In the genomic region with DNA sequence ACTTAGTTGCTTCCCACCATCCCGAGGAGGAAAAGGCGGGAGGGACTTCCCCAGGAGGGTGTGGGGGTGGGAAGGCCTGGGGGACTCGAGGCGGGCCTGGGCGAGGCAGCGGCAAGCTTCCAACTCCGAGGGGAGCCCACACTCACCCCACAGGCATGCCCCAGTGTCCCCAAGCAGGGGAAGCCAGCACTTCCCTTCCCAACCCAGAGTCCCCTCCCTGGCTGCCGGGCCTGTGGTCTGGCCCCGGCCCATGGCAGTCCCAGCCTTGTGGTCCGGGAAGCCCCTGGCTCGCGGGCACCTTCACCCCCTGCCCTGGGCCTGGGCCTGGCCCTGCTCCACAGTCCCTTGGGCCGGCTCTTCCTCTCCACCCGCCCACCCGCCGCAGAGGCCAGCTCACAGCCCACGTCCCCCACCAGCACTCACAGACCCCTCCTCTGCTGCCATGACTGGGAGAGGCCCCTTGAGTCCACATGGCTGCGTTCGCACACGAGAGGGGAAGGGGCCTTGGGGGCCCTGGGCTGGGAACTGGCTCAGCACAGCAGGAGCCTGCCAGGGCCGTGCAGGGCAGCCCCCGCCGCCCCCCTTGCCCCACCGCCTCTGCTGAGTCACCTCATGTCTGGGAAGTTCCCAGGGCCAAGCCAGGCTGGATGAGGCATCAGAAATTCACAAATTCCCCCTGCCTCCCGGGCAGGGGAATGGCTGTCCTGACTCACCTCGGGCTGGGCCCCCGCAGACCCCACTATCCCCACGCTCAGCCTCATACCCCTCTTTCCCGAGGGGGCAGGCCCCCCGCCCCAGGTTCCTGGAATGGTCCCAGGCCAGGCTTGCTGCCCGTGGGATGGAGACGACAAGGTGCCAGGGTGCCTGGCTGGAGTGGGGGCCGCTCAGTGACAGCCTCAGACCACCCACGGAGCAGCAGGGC, we compare ENCODE assay signal across 9 cellular contexts. TPM values are rescaled to one million over a fixed set of nuclear protein-coding genes. Genes with fewer than 3 reads are reported as not detected.
DNase-seq lines count a peak whose midpoint lies in the region; ATAC-seq, FAIRE-seq and TF ChIP-seq lines count a peak whose summit lies in the region.
"Had no signal": no experiment of that assay in that cellular context is flagged by ENCODE, and none has a peak within 500 bp of the region (broad histone marks: within the 10 kb centered on the region; RNA-seq: fewer than 3 reads in every experiment).

No MANE protein-coding gene starts in this region.

- H3K79me2 ChIP-seq in HCT116 (ENCODE audit: insufficient read depth, low read length) = peaks cover 17% of the 10 kb centered on the region

- no peaks in the 10 kb centered on the region for H3K9me2 ChIP-seq in HCT116 (ENCODE audit: insufficient read depth)

- POLR2A ChIA-PET in HCT116 (lab: Charles Lee) = interaction anchor here (1.0 to 1.9 kb wide), 3 partner anchors 28 to 89 kb away, joined by 3 to 9 read pairs (median 7); partner anchors contain the start of genes ACTG1 and BAHCC1
- POLR2A ChIA-PET in CD8-positive, alpha-beta memory T cell (lab: Charles Lee) = no interaction called here

- H3K27me3 ChIP-seq in HCT116 (ENCODE audit: insufficient read depth, low read length) (no peaks in the 10 kb centered on the region), small intestine (ENCODE audit: control insufficient read depth in 2 of 2, insufficient read depth in 2 of 2, low read length in 2 of 2) (no peaks in the 10 kb centered on the region)
- H3K27me3 ChIP-seq in CD8-positive, alpha-beta memory T cell (ENCODE audit: insufficient read depth, low read length, poor library complexity, severe bottlenecking) = peaks cover 15% of the 10 kb centered on the region

- BruUV-seq in HCT116 (replicated peaks; lab: Mats Ljungman, UMichigan) = no TSS peak

- TF ChIP-seq POLR2A in HCT116 (IDR thresholded peaks at IDR 0.05; ENCODE audit: borderline replicate concordance, extremely low read depth, insufficient read depth, insufficient read length) = no peak

- H3K4me1 ChIP-seq in HCT116 (ENCODE audit: control insufficient read depth in 1 of 2, insufficient read depth in 2 of 2, low read length in 2 of 2) (peaks cover 50 to 69% of the 10 kb centered on the region in 2 experiments), small intestine (ENCODE audit: control insufficient read depth in 2 of 2, insufficient read depth in 1 of 2, low read depth in 1 of 2, low read length in 1 of 2) (peaks cover 0 to 4% of the 10 kb centered on the region in 2 donors)
- peaks cover 4% of the 10 kb centered on the region for H3K4me1 ChIP-seq in CD8-positive, alpha-beta memory T cell (ENCODE audit: insufficient read depth, low read length)

- H4K20me1 ChIP-seq in HCT116 (ENCODE audit: insufficient read depth) = no peaks in the 10 kb centered on the region

- H3K4me3 Mint-ChIP-seq in activated naive CD8-positive, alpha-beta T cell treated with anti-CD3 and anti-CD28 coated beads, Interleukin-2, amount 50 U/mL, for 24 hours = no peak overlapping the region
- H3K4me3 Mint-ChIP-seq in CD8-positive, alpha-beta memory T cell = no peak overlapping the region

- H3K9me3 ChIP-seq in HCT116 (ENCODE audit: control insufficient read depth in 1 of 2, insufficient read depth in 1 of 2, low read depth in 1 of 2, low read length in 2 of 2) (peaks cover 0 to 18% of the 10 kb centered on the region in 2 experiments; a peak in 1 of 4 replicates), small intestine (ENCODE audit: control insufficient read depth, low read depth) (no peaks in the 10 kb centered on the region)
- no peaks in the 10 kb centered on the region for H3K9me3 ChIP-seq in CD8-positive, alpha-beta memory T cell (ENCODE audit: low read length)

- in situ Hi-C loops in astrocyte of the spinal cord (cut with HindIII; ENCODE audit: low sequenced_read_pairs) = no loop called here

- H3K27ac ChIP-seq in HCT116 (ENCODE audit: low read depth, low read length) (peak overlapping the region; percentile 84), small intestine (ENCODE audit: low read depth in 1 of 2, low read length in 1 of 2) (peak overlapping the region in 1 of 2 donors; percentile 77)
- H3K27ac ChIP-seq in CD8-positive, alpha-beta memory T cell (ENCODE audit: low read depth, low read length) = no peak overlapping the region

- no peak overlapping the region for H2AFZ ChIP-seq in HCT116 (ENCODE audit: low read depth, low read length, poor library complexity, severe bottlenecking)

- no peak for TF ChIP-seq CTCF in HCT116 (IDR thresholded peaks at IDR 0.05 in 2 of 3, conservative IDR thresholded peaks at IDR 0.05 in 1 of 3; ENCODE audit: borderline replicate concordance in 1 of 3, insufficient read depth in 1 of 3, low read depth in 2 of 3, low read length in 2 of 3)
- no peak for TF ChIP-seq CTCF in astrocyte of the spinal cord (IDR thresholded peaks at IDR 0.05; ENCODE audit: low read depth, low read length)

- intact Hi-C loops in HCT116 (cut with micrococcal nuclease) = loop anchor here (2.0 kb wide), 1 partner anchor 28 kb away; the partner anchor contains the start of gene BAHCC1

- peak; percentile 60 for ATAC-seq in HCT116
- no peak for ATAC-seq in activated naive CD8-positive, alpha-beta T cell treated with anti-CD3 and anti-CD28 coated beads, Interleukin-2, amount 50 U/mL, for 24 hours
- ATAC-seq: left colon had no signal

- H3K9me3 Mint-ChIP-seq in activated naive CD8-positive, alpha-beta T cell treated with anti-CD3 and anti-CD28 coated beads, Interleukin-2, amount 50 U/mL, for 24 hours = no peaks in the 10 kb centered on the region
- no peaks in the 10 kb centered on the region for H3K9me3 Mint-ChIP-seq in CD8-positive, alpha-beta memory T cell

- H3K27ac Mint-ChIP-seq in activated naive CD8-positive, alpha-beta T cell treated with anti-CD3 and anti-CD28 coated beads, Interleukin-2, amount 50 U/mL, for 24 hours = no peak overlapping the region
- no peak overlapping the region for H3K27ac Mint-ChIP-seq in CD8-positive, alpha-beta memory T cell

- FAIRE-seq in small intestine (lab: Jason Lieb, UNC) = no peak

- WGBS in small intestine, 3 donors = 38 to 73% (median 61%) methylated on average over 23 to 34 of the region's 34 CpGs

- CTCF ChIA-PET in HCT116 (lab: Charles Lee) = interaction anchor here (0.7 to 1.1 kb wide), 2 partner anchors 21 to 28 kb away, joined by 3 read pairs; partner anchors contain the start of gene BAHCC1
- CTCF ChIA-PET in CD8-positive, alpha-beta memory T cell (lab: Charles Lee) = no interaction called here

- peak overlapping the region; percentile 98 for H3K4me2 ChIP-seq in HCT116 (ENCODE audit: low read length)

- peak overlapping the region; percentile 40 to 57 for H3K4me3 ChIP-seq in HCT116 (replicated peaks in 1 of 2; ENCODE audit: low read depth in 1 of 2, low read length in 2 of 2)
- no peak overlapping the region for H3K4me3 ChIP-seq in astrocyte of the spinal cord (ENCODE audit: low read depth, low read length)
- no peak overlapping the region for H3K4me3 ChIP-seq in small intestine (ENCODE audit: low read depth in 1 of 2, low read length in 2 of 2)
- H3K4me3 ChIP-seq in CD8-positive, alpha-beta memory T cell (ENCODE audit: low read length) = no peak overlapping the region

- peak overlapping the region; percentile 88 for H3K9ac ChIP-seq in HCT116 (ENCODE audit: low read length)

- H3K27me3 Mint-ChIP-seq in activated naive CD8-positive, alpha-beta T cell treated with anti-CD3 and anti-CD28 coated beads, Interleukin-2, amount 50 U/mL, for 24 hours = peaks cover 12% of the 10 kb centered on the region
- peaks cover 3 to 6% of the 10 kb centered on the region in 2 donors for H3K27me3 Mint-ChIP-seq in CD8-positive, alpha-beta memory T cell

- no peak for TF ChIP-seq RAD21 in HCT116 (IDR thresholded peaks at IDR 0.05; ENCODE audit: low read depth)

- H3K4me1 Mint-ChIP-seq in activated naive CD8-positive, alpha-beta T cell treated with anti-CD3 and anti-CD28 coated beads, Interleukin-2, amount 50 U/mL, for 24 hours = no peaks in the 10 kb centered on the region
- H3K4me1 Mint-ChIP-seq in CD8-positive, alpha-beta memory T cell = peaks cover 3 to 6% (median 5%) of the 10 kb centered on the region in 3 donors

- H3K36me3 ChIP-seq in HCT116 (ENCODE audit: control insufficient read depth in 1 of 2, insufficient read depth in 2 of 2, low read length in 2 of 2) (no peaks in the 10 kb centered on the region), small intestine (ENCODE audit: control insufficient read depth in 2 of 2, insufficient read depth in 2 of 2, low read length in 2 of 2) (no peaks in the 10 kb centered on the region)
- H3K36me3 ChIP-seq in CD8-positive, alpha-beta memory T cell (ENCODE audit: insufficient read depth, low read length) = no peaks in the 10 kb centered on the region

- RAD21 ChIA-PET in HCT116 (lab: Charles Lee; ENCODE audit: low non-redundant PET in 1 of 2, low total read pairs in 2 of 2, uncharacterized antibody in 2 of 2, unreplicated experiment in 2 of 2) = no interaction called here

- no peaks in the 10 kb centered on the region for H3K36me3 Mint-ChIP-seq in activated naive CD8-positive, alpha-beta T cell treated with anti-CD3 and anti-CD28 coated beads, Interleukin-2, amount 50 U/mL, for 24 hours (ENCODE audit: low read depth)
- no peaks in the 10 kb centered on the region for H3K36me3 Mint-ChIP-seq in CD8-positive, alpha-beta memory T cell

- DNase-seq in HCT116 (ENCODE audit: low read depth, low spot score) (peak; percentile 68), astrocyte of the spinal cord (ENCODE audit: low read depth, low spot score) (peak; percentile 97), iris pigment epithelial cell (ENCODE audit: low read depth) (peak; percentile 95), stromal cell of bone marrow (ENCODE audit: low read depth) (peak; percentile 94), small intestine (no peak), NCI-H1092 (lab: John Stamatoyannopoulos, UW) (no peak)
- no peak for DNase-seq in activated naive CD8-positive, alpha-beta T cell treated with anti-CD3 and anti-CD28 coated beads, Interleukin-2, amount 50 U/mL, for 24 hours
- no peak for DNase-seq in CD8-positive, alpha-beta memory T cell

TF ChIP-seq in HCT116, 20 proteins besides CTCF, POLR2A, EP300 and RAD21 (continues in another document):
- TF ChIP-seq FOSL1 (IDR thresholded peaks at IDR 0.05; ENCODE audit: low read depth) (no peak), YY1 (IDR thresholded peaks at IDR 0.05; ENCODE audit: extremely low read depth, insufficient replicate concordance, low read depth, low read length) (peak; percentile 62), MAX (IDR thresholded peaks at IDR 0.05) (0 out of 2 replicates have a peak, but pooled peaks have one; percentile 41), EGR1 (IDR thresholded peaks at IDR 0.05; ENCODE audit: low read depth) (no peak; the same call in 1 of the 2 replicates), CEBPB (IDR thresholded peaks at IDR 0.05; ENCODE audit: low read depth) (no peak), ZFX (IDR thresholded peaks at IDR 0.05) (peak; percentile 58; the same call in 1 of the 2 replicates), JUND (IDR thresholded peaks at IDR 0.05) (no peak), EZH2 (IDR thresholded peaks at IDR 0.05) (no peak)

RNA-seq across cellular contexts. Expression of gene BAHCC1, which starts 27.8 kb away (rescaled TPM):
- total RNA-seq in HCT116 (2021; ENCODE audit: unreplicated experiment) = 45.2 TPM
- 16.1 and 18.2 TPM in 2 replicates for polyA plus RNA-seq in HCT116 (2012)
- 10 to 100 TPM in 1 of 3 donors, 1 to 10 TPM in 2; 2.2 to 13.4 (median 6.3) TPM for polyA plus RNA-seq in small intestine
- total RNA-seq in CD8-positive, alpha-beta memory T cell = not detected
- not detected for polyA plus RNA-seq in CD8-positive, alpha-beta memory T cell

Comparison
In these comparisons a context has a peak if more than half of its experiments do, and no peak if none do; other contexts are left out.
1. DNase-seq: peak in HCT116 (single experiment), astrocyte of the spinal cord (single experiment), iris pigment epithelial cell (single experiment) and stromal cell of bone marrow (single experiment); none in activated naive CD8-positive, alpha-beta T cell treated with anti-CD3 and anti-CD28 coated beads, Interleukin-2, amount 50 U/mL, for 24 hours (single experiment), small intestine (single experiment), NCI-H1092 (single experiment) and CD8-positive, alpha-beta memory T cell (0 of 5).
2. H3K4me3 ChIP-seq: peak in HCT116 (2 of 2); none in astrocyte of the spinal cord (single experiment), small intestine (0 of 2) and CD8-positive, alpha-beta memory T cell (single experiment).
3. RNA of gene BAHCC1, which starts 27.8 kb away (total RNA-seq): 45.2 TPM in HCT116 (single experiment); not detected in CD8-positive, alpha-beta memory T cell; every median in the first group is over 10 times any median in the second.